ENCODE assay signal across 15 cellular contexts in genomic region chr12:116443706-116444589, GRCh38.
A peak's percentile ranks its signal among the peaks of the same experiment; 100 is the strongest.
DNase-seq lines count a peak whose midpoint lies in the region; ATAC-seq and TF ChIP-seq lines count a peak whose summit lies in the region.
"Had no signal": no experiment of that assay in that cellular context is flagged by ENCODE, and none has a peak within 500 bp of the region (broad histone marks: within the 10 kb centered on the region; RNA-seq: fewer than 3 reads in every experiment).

No MANE protein-coding gene starts in this region.

- intact Hi-C loops in CD14-positive monocyte (cut with micrococcal nuclease): no loop called here
- intact Hi-C loops in activated B cell treated with CpG ODN at 0.5 μM for 24 hours (cut with micrococcal nuclease): no loop called here
- intact Hi-C loops in body of pancreas (cut with DNase I): no loop called here
- intact Hi-C loops in lower lobe of right lung (cut with DNase I): no loop called here

- peaks cover 31% of the 10 kb centered on the region for H3K4me1 Mint-ChIP-seq in CD14-positive monocyte
- peaks cover 16% of the 10 kb centered on the region for H3K4me1 Mint-ChIP-seq in activated B cell treated with CpG ODN at 0.5 μM for 24 hours
- H3K4me1 Mint-ChIP-seq in neural crest cell: no peaks in the 10 kb centered on the region

- peak; percentile 65 for DNase-seq in CD14-positive monocyte (ENCODE audit: low spot score)
- DNase-seq in KBM-7: peak; percentile 79
- no peak for DNase-seq in activated B cell treated with CpG ODN at 0.5 μM for 24 hours
- DNase-seq in neural crest cell (ENCODE audit: low read depth, low spot score): no peak
- no peak for DNase-seq in NCI-H2196 (lab: John Stamatoyannopoulos, UW; ENCODE audit: unreplicated experiment)
- no peak for DNase-seq in body of pancreas
- DNase-seq in lower lobe of right lung: no peak
- DNase-seq: CD4-positive, alpha-beta memory T cell; left ventricle myocardium superior; NCI-H2107; nucleus accumbens; PC-9 had no signal

- POLR2A ChIA-PET in activated B cell treated with CpG ODN at 0.5 μM for 24 hours (lab: Charles Lee): interaction anchor here (0.7 kb wide), 1 partner anchor 11 kb away, joined by 5 read pairs; no protein-coding TSS in a partner anchor

- TF ChIP-seq POLR2A in body of pancreas (IDR thresholded peaks at IDR 0.05): no peak

- H3K36me3 ChIP-seq in body of pancreas (replicated peaks in 1 of 2; ENCODE audit: insufficient read depth in 1 of 2, low read depth in 2 of 2) (no peaks in the 10 kb centered on the region), lower lobe of right lung (no peaks in the 10 kb centered on the region)

- no peaks in the 10 kb centered on the region for H3K4me1 ChIP-seq in body of pancreas
- no peaks in the 10 kb centered on the region for H3K4me1 ChIP-seq in lower lobe of right lung

- CTCF ChIA-PET in activated B cell treated with CpG ODN at 0.5 μM for 24 hours (lab: Charles Lee): no interaction called here

- H3K27ac ChIP-seq in body of pancreas (no peak overlapping the region), lower lobe of right lung (no peak overlapping the region)
- H3K27ac ChIP-seq: hepatocyte, PC-9 had no signal

- H3K9me3 ChIP-seq in body of pancreas (no peaks in the 10 kb centered on the region), lower lobe of right lung (no peaks in the 10 kb centered on the region)

- no peak for TF ChIP-seq CTCF in CD14-positive monocyte (IDR thresholded peaks at IDR 0.05)
- TF ChIP-seq CTCF in activated B cell treated with CpG ODN at 0.5 μM for 24 hours (IDR thresholded peaks at IDR 0.05): no peak
- TF ChIP-seq CTCF in neural crest cell (conservative IDR thresholded peaks at IDR 0.05): no peak
- no peak for TF ChIP-seq CTCF in body of pancreas (IDR thresholded peaks at IDR 0.05)
- no peak for TF ChIP-seq CTCF in lower lobe of right lung (IDR thresholded peaks at IDR 0.05)

- no peaks in the 10 kb centered on the region for H3K36me3 Mint-ChIP-seq in CD14-positive monocyte
- H3K36me3 Mint-ChIP-seq in activated B cell treated with CpG ODN at 0.5 μM for 24 hours (ENCODE audit: low read depth): no peaks in the 10 kb centered on the region
- H3K36me3 Mint-ChIP-seq in neural crest cell (ENCODE audit: low read depth): no peaks in the 10 kb centered on the region
- H3K36me3 Mint-ChIP-seq: CD4-positive, alpha-beta memory T cell had no signal

- in situ Hi-C loops in KBM-7 (cut with MboI; ENCODE audit: low pct_unique_long_range_greater_than_20kb, low sequenced_read_pairs): no loop called here

- peak overlapping the region; percentile 53 to 92 (median 78) for H3K27ac Mint-ChIP-seq in CD14-positive monocyte
- peak overlapping the region; percentile 9 for H3K27ac Mint-ChIP-seq in activated B cell treated with CpG ODN at 0.5 μM for 24 hours
- H3K27ac Mint-ChIP-seq in neural crest cell (ENCODE audit: unreplicated experiment): peak overlapping the region; percentile 62
- H3K27ac Mint-ChIP-seq: activated T-cell treated with anti-CD3 and anti-CD28 coated beads, Interleukin-2, amount 50 U/mL, for 72 hours; CD4-positive, alpha-beta memory T cell had no signal

- peak; percentile 77 for ATAC-seq in activated B cell treated with CpG ODN at 0.5 μM for 24 hours (ENCODE audit: low read depth)
- ATAC-seq in body of pancreas: no peak
- ATAC-seq in lower lobe of right lung: no peak
- ATAC-seq in GM19452 (IDR thresholded peaks at IDR 0.05; ENCODE audit: unreplicated experiment): no peak
- ATAC-seq: left ventricle myocardium superior had no signal

- H3K4me3 Mint-ChIP-seq in CD14-positive monocyte: peak overlapping the region in 1 of 2 donors; percentile 21
- no peak overlapping the region for H3K4me3 Mint-ChIP-seq in activated B cell treated with CpG ODN at 0.5 μM for 24 hours
- no peak overlapping the region for H3K4me3 Mint-ChIP-seq in neural crest cell
- H3K4me3 Mint-ChIP-seq: CD4-positive, alpha-beta memory T cell had no signal

- WGBS in body of pancreas, 2 donors: 77 to 86% methylated on average over 12 to 17 of the region's 17 CpGs

- H3K4me3 ChIP-seq in body of pancreas: no peak overlapping the region
- H3K4me3 ChIP-seq in lower lobe of right lung: no peak overlapping the region
- H3K4me3 ChIP-seq: hepatocyte, PC-9 had no signal

- H3K27me3 Mint-ChIP-seq in CD14-positive monocyte (ENCODE audit: low read depth in 3 of 3): peaks cover 0 to 1% (median 1%) of the 10 kb centered on the region in 3 donors
- no peaks in the 10 kb centered on the region for H3K27me3 Mint-ChIP-seq in activated B cell treated with CpG ODN at 0.5 μM for 24 hours
- no peaks in the 10 kb centered on the region for H3K27me3 Mint-ChIP-seq in neural crest cell (ENCODE audit: low read depth)
- H3K27me3 Mint-ChIP-seq: CD4-positive, alpha-beta memory T cell had no signal

- no peaks in the 10 kb centered on the region for H3K27me3 ChIP-seq in body of pancreas
- H3K27me3 ChIP-seq in lower lobe of right lung (ENCODE audit: low read depth): no peaks in the 10 kb centered on the region
- H3K27me3 ChIP-seq: hepatocyte had no signal

- H3K9me3 Mint-ChIP-seq in CD14-positive monocyte (peaks cover 0 to under 1% (median 0%) of the 10 kb centered on the region in 7 donors), activated B cell treated with CpG ODN at 0.5 μM for 24 hours (no peaks in the 10 kb centered on the region), neural crest cell (no peaks in the 10 kb centered on the region)
- H3K9me3 Mint-ChIP-seq: activated T-cell treated with anti-CD3 and anti-CD28 coated beads, Interleukin-2, amount 50 U/mL, for 72 hours had no signal

Comparison
In these comparisons a context has a peak if more than half of its experiments do, and no peak if none do; other contexts are left out.
1. DNase-seq: peak in CD14-positive monocyte (single experiment) and KBM-7 (single experiment); none in activated B cell treated with CpG ODN at 0.5 μM for 24 hours (single experiment), neural crest cell (single experiment), NCI-H2196 (single experiment), body of pancreas (0 of 4) and lower lobe of right lung (single experiment).
2. H3K27ac Mint-ChIP-seq: peak in every context shown above with its lines; median percentile 78 in CD14-positive monocyte; 62 in neural crest cell; 9 in activated B cell treated with CpG ODN at 0.5 μM for 24 hours.